ENCODE assay signal across 25 cellular contexts in genomic region chr15:40838756-40839155, GRCh38. TPM values are rescaled to one million over a fixed set of nuclear protein-coding genes. Genes with fewer than 3 reads are reported as not detected.
"Had no signal": no experiment of that assay in that cellular context is flagged by ENCODE, and none has a peak within 500 bp of the region (broad histone marks: within the 10 kb centered on the region; RNA-seq: fewer than 3 reads in every experiment).

No MANE protein-coding gene starts in this region.

- H3K4me3 ChIP-seq: ascending aorta, coronary artery, esophagus squamous epithelium, gastroesophageal sphincter, heart left ventricle, neural progenitor cell, prostate gland, right atrium auricular region, tibial artery had no signal

- H3K9me3 ChIP-seq: ascending aorta, esophagus squamous epithelium, gastroesophageal sphincter, heart left ventricle, prostate gland, right atrium auricular region, tibial artery had no signal

- H3K27ac ChIP-seq: ascending aorta, coronary artery, esophagus squamous epithelium, gastroesophageal sphincter, heart left ventricle, neural progenitor cell, prostate gland, right atrium auricular region, tibial artery had no signal

- FAIRE-seq: islet of Langerhans had no signal

- DNase-seq: activated CD4-positive, alpha-beta memory T cell treated with anti-CD3 and anti-CD28 coated beads, Interleukin-2, amount 10 ng/mL, durations not matched to agents 7 days and 5 days; activated CD4-positive, alpha-beta T cell treated with anti-CD3 and anti-CD28 coated beads for 48 hours; activated effector memory CD4-positive, alpha-beta T cell treated with anti-CD3 and anti-CD28 coated beads, Interleukin-2, amount 50 U/mL, for 16 hours; endodermal cell; esophagus squamous epithelium; heart left ventricle; left cardiac atrium; mesendoderm; naive B cell; stimulated activated CD4-positive, alpha-beta T cell treated with anti-CD3 and anti-CD28 coated beads, Interleukin-12 subunit alpha, Interleukin-12 subunit beta, amount 100 ng/mL, for 4 hours; stimulated activated CD4-positive, alpha-beta T cell treated with anti-CD3 and anti-CD28 coated beads, Interleukin-4, amount 100 ng/mL, for 4 hours; stimulated activated naive CD8-positive, alpha-beta T cell treated with anti-CD3 and anti-CD28 coated beads, Interleukin-15, Interleukin-2, amounts not matched to agents 100 U/mL and 50 U/mL, for 24 hours; SW 1271; T-helper 17 cell; tibial artery had no signal

- H3K27me3 ChIP-seq: ascending aorta had no signal

- H3K36me3 ChIP-seq: ascending aorta, gastroesophageal sphincter, heart left ventricle, neural progenitor cell, prostate gland, right atrium auricular region, tibial artery had no signal

RNA-seq across cellular contexts. Expression of gene PPP1R14D, which starts 10.2 kb away (rescaled TPM):
- total RNA-seq: activated CD4-positive, alpha-beta memory T cell treated with anti-CD3 and anti-CD28 coated beads, Interleukin-2, amount 10 ng/mL, durations not matched to agents 7 days and 5 days; ascending aorta; endodermal cell; gastroesophageal sphincter; heart left ventricle; left cardiac atrium; osteocyte; right atrium auricular region; subcutaneous adipose tissue; T-helper 17 cell; ureter had no signal
- polyA plus RNA-seq: heart left ventricle had no signal

RNA-seq across cellular contexts. Expression of gene RHOV, which starts 35.3 kb away (rescaled TPM):
- total RNA-seq: activated CD4-positive, alpha-beta memory T cell treated with anti-CD3 and anti-CD28 coated beads, Interleukin-2, amount 10 ng/mL, durations not matched to agents 7 days and 5 days; ascending aorta; heart left ventricle; left cardiac atrium; right atrium auricular region; subcutaneous adipose tissue had no signal
- polyA plus RNA-seq: heart left ventricle had no signal
